Comparison of ENCODE assay signal across 23 cellular contexts in genomic region chr5:68269820-68270219, GRCh38. TPM values are rescaled to one million over a fixed set of nuclear protein-coding genes. Genes with fewer than 3 reads are reported as not detected.
DNase-seq lines count a peak whose midpoint lies in the region; ATAC-seq and TF ChIP-seq lines count a peak whose summit lies in the region.
"Had no signal": no experiment of that assay in that cellular context is flagged by ENCODE, and none has a peak within 500 bp of the region (broad histone marks: within the 10 kb centered on the region; RNA-seq: fewer than 3 reads in every experiment).

No MANE protein-coding gene starts in this region.

- H3K9me3 ChIP-seq in GM23248 (ENCODE audit: low read depth) (no peaks in the 10 kb centered on the region), mammary epithelial cell (replicated peaks; ENCODE audit: insufficient read depth, low read length) (no peaks in the 10 kb centered on the region), subcutaneous abdominal adipose tissue (ENCODE audit: control insufficient read depth in 5 of 5, low read length in 5 of 5) (no peaks in the 10 kb centered on the region), thyroid gland (no peaks in the 10 kb centered on the region)
- H3K9me3 ChIP-seq: Caco-2, ovary, SJCRH30, vagina had no signal

- H3K27ac ChIP-seq in GM23248, result no peak overlapping the region
- peak overlapping the region; percentile 47 for H3K27ac ChIP-seq in mammary epithelial cell (ENCODE audit: insufficient read depth, low read depth, low read length)
- peak overlapping the region; percentile 82 for H3K27ac ChIP-seq in subcutaneous abdominal adipose tissue (ENCODE audit: low read depth, low read length)
- no peak overlapping the region for H3K27ac ChIP-seq in thyroid gland
- H3K27ac ChIP-seq: ovary, SJCRH30 had no signal

- peaks cover 4 to 7% of the 10 kb centered on the region in 2 donors for H3K36me3 Mint-ChIP-seq in activated naive CD4-positive, alpha-beta T cell treated with anti-CD3 and anti-CD28 coated beads, Interleukin-2, amount 50 U/mL, for 72 hours
- H3K36me3 Mint-ChIP-seq in activated naive CD4-positive, alpha-beta T cell treated with anti-CD3 and anti-CD28 coated beads, Interleukin-2, amount 10 ng/mL, durations not matched to agents 7 days and 5 days, result peaks cover 15% of the 10 kb centered on the region
- H3K36me3 Mint-ChIP-seq: activated naive CD8-positive, alpha-beta T cell had no signal

- H3K4me3 Mint-ChIP-seq in activated naive CD4-positive, alpha-beta T cell treated with anti-CD3 and anti-CD28 coated beads, Interleukin-2, amount 10 ng/mL, durations not matched to agents 7 days and 5 days, result no peak overlapping the region
- H3K4me3 Mint-ChIP-seq: HFFc6 had no signal

- no peak for DNase-seq in activated naive CD4-positive, alpha-beta T cell treated with anti-CD3 and anti-CD28 coated beads, Interleukin-2, amount 50 U/mL, for 72 hours (ENCODE audit: low spot score in 2 of 2)
- DNase-seq in activated naive CD4-positive, alpha-beta T cell treated with anti-CD3 and anti-CD28 coated beads, Interleukin-2, amount 10 ng/mL, durations not matched to agents 7 days and 5 days, result no peak
- no peak for DNase-seq in GM23248
- DNase-seq in mammary epithelial cell, result no peak
- DNase-seq in thyroid gland, result no peak
- DNase-seq in midbrain (lab: John Stamatoyannopoulos, UW), result no peak
- DNase-seq in SIG-M5 (lab: John Stamatoyannopoulos, UW), result no peak
- DNase-seq: activated CD8-positive, alpha-beta memory T cell treated with anti-CD3 and anti-CD28 coated beads, Interleukin-2, amount 50 U/mL, for 4 hours; Caco-2; dorsolateral prefrontal cortex; HFFc6; KG1; NCI-H1105; NCI-H526; ovary; SJCRH30; stimulated activated naive CD4-positive, alpha-beta T cell treated with Interleukin-2 at 50 U/mL for 16 hours; T1000 had no signal

- ATAC-seq in activated naive CD4-positive, alpha-beta T cell treated with anti-CD3 and anti-CD28 coated beads, Interleukin-2, amount 50 U/mL, for 72 hours, result peak; percentile 66 to 71
- ATAC-seq: activated CD4-positive, CD25-positive, alpha-beta regulatory T cell treated with anti-CD3 and anti-CD28 coated beads, Interleukin-2, amount 50 U/mL, for 24 hours; sciatic nerve had no signal

- in situ Hi-C loops in GM23248 (cut with MboI) (loop anchor here (25.0 kb wide), 1 partner anchor 608 kb away; no protein-coding TSS in a partner anchor), mammary epithelial cell (cut with MboI; ENCODE audit: low sequenced_read_pairs in 2 of 2) (loop anchor here (25.0 kb wide), 2 partner anchors 783 to 1033 kb away; no protein-coding TSS in a partner anchor)

- peaks cover 84% of the 10 kb centered on the region for H3K79me2 ChIP-seq in GM23248 (ENCODE audit: insufficient read depth)
- peaks cover 92% of the 10 kb centered on the region for H3K79me2 ChIP-seq in mammary epithelial cell (ENCODE audit: insufficient read depth, low read length)

- no peak for TF ChIP-seq POLR2A in thyroid gland (IDR thresholded peaks at IDR 0.05)

- no peaks in the 10 kb centered on the region for H3K9me2 ChIP-seq in GM23248 (ENCODE audit: insufficient read depth)

- peak overlapping the region in 1 of 2 donors; percentile 69 for H3K27ac Mint-ChIP-seq in activated naive CD4-positive, alpha-beta T cell treated with anti-CD3 and anti-CD28 coated beads, Interleukin-2, amount 50 U/mL, for 72 hours
- no peak overlapping the region for H3K27ac Mint-ChIP-seq in activated naive CD4-positive, alpha-beta T cell treated with anti-CD3 and anti-CD28 coated beads, Interleukin-2, amount 10 ng/mL, durations not matched to agents 7 days and 5 days
- H3K27ac Mint-ChIP-seq: HFFc6 had no signal

- H3K9ac ChIP-seq in GM23248, result no peak overlapping the region
- H3K9ac ChIP-seq in mammary epithelial cell (ENCODE audit: insufficient read depth, low read length), result peak overlapping the region; percentile 21
- H3K9ac ChIP-seq in subcutaneous abdominal adipose tissue (ENCODE audit: low read length in 5 of 5), result peak overlapping the region in 1 of 5 donors; percentile 6

- no peaks in the 10 kb centered on the region for H3K27me3 Mint-ChIP-seq in activated naive CD4-positive, alpha-beta T cell treated with anti-CD3 and anti-CD28 coated beads, Interleukin-2, amount 10 ng/mL, durations not matched to agents 7 days and 5 days
- H3K27me3 Mint-ChIP-seq: activated naive CD8-positive, alpha-beta T cell had no signal

- CTCF ChIA-PET in activated naive CD4-positive, alpha-beta T cell treated with anti-CD3 and anti-CD28 coated beads, Interleukin-2, amount 10 ng/mL, durations not matched to agents 7 days and 5 days (lab: Charles Lee), result interaction anchor here (0.7 to 3.3 kb wide), 5 partner anchors 17 to 1023 kb away, joined by 3 to 11 read pairs (median 9); partner anchors contain the start of gene PIK3R1
- CTCF ChIA-PET in mammary epithelial cell (lab: Charles Lee; ENCODE audit: low non-redundant PET), result interaction anchor here (0.6 to 0.7 kb wide), 2 partner anchors 397 to 1103 kb away, joined by 3 read pairs; no protein-coding TSS in a partner anchor

- TF ChIP-seq CTCF in mammary epithelial cell (conservative IDR thresholded peaks at IDR 0.05 in 1 of 2, IDR thresholded peaks at IDR 0.05 in 1 of 2; ENCODE audit: extremely low read depth in 1 of 2, insufficient read depth in 1 of 2, low read depth in 1 of 2, low read length in 2 of 2), result no peak
- TF ChIP-seq CTCF in thyroid gland (IDR thresholded peaks at IDR 0.05), result no peak

- peaks cover 87% of the 10 kb centered on the region for H3K4me1 Mint-ChIP-seq in activated naive CD4-positive, alpha-beta T cell treated with anti-CD3 and anti-CD28 coated beads, Interleukin-2, amount 10 ng/mL, durations not matched to agents 7 days and 5 days

- no peaks in the 10 kb centered on the region for H3K27me3 ChIP-seq in GM23248 (replicated peaks; ENCODE audit: insufficient read depth)
- H3K27me3 ChIP-seq in mammary epithelial cell (ENCODE audit: insufficient read depth, low read length), result no peaks in the 10 kb centered on the region
- H3K27me3 ChIP-seq in subcutaneous abdominal adipose tissue (ENCODE audit: control insufficient read depth in 5 of 5, insufficient read depth in 4 of 5, low read length in 5 of 5), result no peaks in the 10 kb centered on the region
- no peaks in the 10 kb centered on the region for H3K27me3 ChIP-seq in thyroid gland
- H3K27me3 ChIP-seq: dorsolateral prefrontal cortex, ovary, SJCRH30, vagina had no signal

- H3K4me1 ChIP-seq in GM23248 (ENCODE audit: insufficient read depth), result peaks cover 60% of the 10 kb centered on the region
- H3K4me1 ChIP-seq in mammary epithelial cell (ENCODE audit: insufficient read depth, low read length), result peaks cover 78% of the 10 kb centered on the region
- H3K4me1 ChIP-seq in subcutaneous abdominal adipose tissue (ENCODE audit: control insufficient read depth in 5 of 5, insufficient read depth in 5 of 5, low read length in 5 of 5), result peaks cover 4 to 92% (median 74%) of the 10 kb centered on the region in 5 donors
- H3K4me1 ChIP-seq in thyroid gland, result peaks cover 5 to 37% of the 10 kb centered on the region in 2 donors
- H3K4me1 ChIP-seq: Caco-2, SJCRH30 had no signal

- dilution Hi-C loops in mammary epithelial cell (cut with HindIII; ENCODE audit: low sequenced_read_pairs), result no loop called here

- H3K4me2 ChIP-seq in GM23248 (ENCODE audit: unreplicated experiment) (peak overlapping the region; percentile 60), mammary epithelial cell (ENCODE audit: insufficient read depth, low read depth, low read length) (peak overlapping the region; percentile 76)

- H3K4me3 ChIP-seq in GM23248, result no peak overlapping the region
- peak overlapping the region in 1 of 3 experiments; percentile 15 for H3K4me3 ChIP-seq in mammary epithelial cell (replicated peaks in 1 of 3; ENCODE audit: insufficient read depth in 1 of 3, low read depth in 2 of 3, low read length in 3 of 3)
- no peak overlapping the region for H3K4me3 ChIP-seq in subcutaneous abdominal adipose tissue (ENCODE audit: low read depth in 1 of 5, low read length in 5 of 5)
- H3K4me3 ChIP-seq in thyroid gland (replicated peaks in 1 of 3), result no peak overlapping the region
- H3K4me3 ChIP-seq: dorsolateral prefrontal cortex, ovary, SJCRH30, vagina had no signal

- 55 to 60% methylated on average over 2 of the region's 2 CpGs for WGBS in GM23248 (ENCODE audit: low coverage in 1 of 2, low lambda C conversion rate in 2 of 2, missing lambda C conversion rate in 2 of 2), 2 experiments
- WGBS in mammary epithelial cell (ENCODE audit: low coverage, missing lambda C conversion rate), result 27% methylated on average over 2 of the region's 2 CpGs
- WGBS in thyroid gland, 2 donors, result 85 to 86% methylated on average over 2 of the region's 2 CpGs

- H2AFZ ChIP-seq in GM23248 (no peak overlapping the region), mammary epithelial cell (ENCODE audit: low read depth, low read length) (no peak overlapping the region)

- H3K36me3 ChIP-seq in GM23248 (ENCODE audit: low read depth), result 0 out of 2 replicates have a peak, but pooled peaks cover 7% of the 10 kb centered on the region
- no peaks in the 10 kb centered on the region for H3K36me3 ChIP-seq in mammary epithelial cell (ENCODE audit: insufficient read depth, low read length)
- peaks cover 0 to 10% (median 7%) of the 10 kb centered on the region in 5 donors for H3K36me3 ChIP-seq in subcutaneous abdominal adipose tissue (ENCODE audit: control insufficient read depth in 5 of 5, insufficient read depth in 5 of 5, low read length in 5 of 5)
- H3K36me3 ChIP-seq in thyroid gland, result peaks cover 5% of the 10 kb centered on the region in 2 donors
- H3K36me3 ChIP-seq: ovary, SJCRH30 had no signal

- H3F3A ChIP-seq in GM23248 (ENCODE audit: insufficient read depth), result peaks cover 22% of the 10 kb centered on the region

- no peaks in the 10 kb centered on the region for H3K9me3 Mint-ChIP-seq in activated naive CD4-positive, alpha-beta T cell treated with anti-CD3 and anti-CD28 coated beads, Interleukin-2, amount 50 U/mL, for 72 hours
- H3K9me3 Mint-ChIP-seq in activated naive CD4-positive, alpha-beta T cell treated with anti-CD3 and anti-CD28 coated beads, Interleukin-2, amount 10 ng/mL, durations not matched to agents 7 days and 5 days, result no peaks in the 10 kb centered on the region
- H3K9me3 Mint-ChIP-seq: HFFc6 had no signal

- intact Hi-C loops in mammary epithelial cell (cut with micrococcal nuclease), result loop anchor here (10.0 kb wide), 1 partner anchor 1465 kb away; no protein-coding TSS in a partner anchor
- intact Hi-C loops in thyroid gland (cut with DNase I), result no loop called here

- H4K20me1 ChIP-seq in GM23248 (ENCODE audit: insufficient read depth), result no peaks in the 10 kb centered on the region
- H4K20me1 ChIP-seq in mammary epithelial cell (ENCODE audit: insufficient read depth, low read length), result no peaks in the 10 kb centered on the region

- no TSS peak for BruUV-seq in mammary epithelial cell (replicated peaks; lab: Mats Ljungman, UMichigan)

RNA-seq across cellular contexts. Expression of gene PIK3R1, which starts 54.3 kb away (rescaled TPM):
- total RNA-seq in activated naive CD4-positive, alpha-beta T cell treated with anti-CD3 and anti-CD28 coated beads, Interleukin-2, amount 50 U/mL, for 72 hours, result 10 to 100 TPM; 24.7 to 54.8 TPM
- total RNA-seq in GM23248 (2014; rRNA removed; shearing (Covaris generic)), result 14.4 and 28.3 TPM in 2 replicates
- polyA plus RNA-seq in GM23248 (2016; fragmentation: Nextera tagmentation; extraction: Ambion mirVana), result 8.4 and 9.7 TPM in 2 replicates
- total RNA-seq in mammary epithelial cell, result 100 to 1,000 TPM in 1 of 2 donors, 10 to 100 TPM in 1; 74.3 to 195 TPM
- polyA plus RNA-seq in mammary epithelial cell, result 11.1 TPM
- polyA minus RNA-seq in mammary epithelial cell, result 96.6 TPM
- 100 to 1,000 TPM in 1 of 4 donors, 10 to 100 TPM in 3; 86.1 to 107 (median 94.8) TPM for total RNA-seq in thyroid gland

Comparison
In these comparisons a context has a peak if more than half of its experiments do, and no peak if none do; other contexts are left out.
1. H3K27ac ChIP-seq: peak in mammary epithelial cell (single experiment) and subcutaneous abdominal adipose tissue (single experiment); none in GM23248 (single experiment) and thyroid gland (0 of 3).